In genomic region chr18:830315-830901, GRCh38 we compare ENCODE assay signal across 8 cellular contexts. TPM values are rescaled to one million over a fixed set of nuclear protein-coding genes. Genes with fewer than 3 reads are reported as not detected.
DNase-seq lines count a peak whose midpoint lies in the region; ATAC-seq and TF ChIP-seq lines count a peak whose summit lies in the region.

No MANE protein-coding gene starts in this region.

- peak overlapping the region; percentile 20; the same call in 1 of the 2 replicates for H3K4me2 ChIP-seq in GM23338

- H3K4me3 Mint-ChIP-seq in GM23338 = peak overlapping the region; percentile 1; the same call in 2 of the 3 replicates

- no peak for TF ChIP-seq RAD21 in liver (IDR thresholded peaks at IDR 0.05)

- in situ Hi-C loops in GM13977 (cut with MboI; ENCODE audit: low pct_unique_long_range_greater_than_20kb, low sequenced_read_pairs, unreplicated experiment) = loop anchor here (10.0 kb wide), 1 partner anchor 206 kb away; no protein-coding TSS in a partner anchor

- peak; percentile 46 for ATAC-seq in GM23338
- peak; percentile 81 to 87 for ATAC-seq in activated naive CD4-positive, alpha-beta T cell treated with anti-CD3 and anti-CD28 coated beads, Interleukin-2, amount 50 U/mL, for 72 hours

- 56% methylated on average over 5 of the region's 5 CpGs for WGBS in liver

- H3K27me3 Mint-ChIP-seq in GM23338 (ENCODE audit: insufficient read depth, low read depth, poor library complexity) = peaks cover 1% of the 10 kb centered on the region

- H3F3A ChIP-seq in GM23338 (replicated peaks; ENCODE audit: low read depth) = 0 out of 2 replicates have a peak, but pooled peaks cover 2% of the 10 kb centered on the region

- no peaks in the 10 kb centered on the region for H3K36me3 ChIP-seq in GM23338 (ENCODE audit: insufficient read depth)
- no peaks in the 10 kb centered on the region for H3K36me3 ChIP-seq in liver (ENCODE audit: control insufficient read depth in 4 of 4, insufficient read depth in 3 of 4, low read depth in 1 of 4, low read length in 3 of 4)

- no peaks in the 10 kb centered on the region for H4K20me1 ChIP-seq in GM23338 (replicated peaks; ENCODE audit: insufficient read depth)

- H3K9me3 ChIP-seq in liver (ENCODE audit: control insufficient read depth in 4 of 4, low read length in 3 of 4) = no peaks in the 10 kb centered on the region

- H3K4me1 ChIP-seq in GM23338 (ENCODE audit: insufficient read depth) = peaks cover 12% of the 10 kb centered on the region; the same call in 1 of the 2 replicates
- H3K4me1 ChIP-seq in liver (ENCODE audit: control insufficient read depth in 4 of 4, insufficient read depth in 4 of 4, low read length in 3 of 4) = peaks cover 0 to 20% (median 16%) of the 10 kb centered on the region in 4 donors

- H3K27me3 ChIP-seq in GM23338 (ENCODE audit: insufficient read depth) = no peaks in the 10 kb centered on the region
- H3K27me3 ChIP-seq in liver (ENCODE audit: control insufficient read depth in 4 of 4, insufficient read depth in 4 of 4, low read length in 3 of 4) = no peaks in the 10 kb centered on the region

- peak overlapping the region; percentile 33 for H3K27ac Mint-ChIP-seq in GM23338
- peak overlapping the region in 1 of 2 donors; percentile 84 for H3K27ac Mint-ChIP-seq in activated naive CD4-positive, alpha-beta T cell treated with anti-CD3 and anti-CD28 coated beads, Interleukin-2, amount 50 U/mL, for 72 hours

- peak overlapping the region in 1 of 2 donors; percentile 39 for H3K9ac ChIP-seq in liver (ENCODE audit: low read depth in 1 of 2, low read length in 2 of 2)

- H3K4me1 Mint-ChIP-seq in GM23338 = peaks cover 18% of the 10 kb centered on the region

- no peak overlapping the region for H2AFZ ChIP-seq in GM23338

- H3K9me3 Mint-ChIP-seq in GM23338 = no peaks in the 10 kb centered on the region
- no peaks in the 10 kb centered on the region for H3K9me3 Mint-ChIP-seq in activated naive CD4-positive, alpha-beta T cell treated with anti-CD3 and anti-CD28 coated beads, Interleukin-2, amount 50 U/mL, for 72 hours

- H3K36me3 Mint-ChIP-seq in GM23338 (ENCODE audit: low read depth) = no peaks in the 10 kb centered on the region
- no peaks in the 10 kb centered on the region for H3K36me3 Mint-ChIP-seq in activated naive CD4-positive, alpha-beta T cell treated with anti-CD3 and anti-CD28 coated beads, Interleukin-2, amount 50 U/mL, for 72 hours

- TF ChIP-seq CTCF in GM23338 (conservative IDR thresholded peaks at IDR 0.05; ENCODE audit: low read depth in 2 of 2) (no peak), liver (IDR thresholded peaks at IDR 0.05; ENCODE audit: low read depth, low read length, missing input control) (no peak), GM13977 (IDR thresholded peaks at IDR 0.05; ENCODE audit: extremely low read depth, insufficient read depth, missing control alignments) (no peak)

- no peaks in the 10 kb centered on the region for H3K9me2 ChIP-seq in GM23338 (ENCODE audit: insufficient read depth)

- no peak overlapping the region for H3K4me3 ChIP-seq in GM23338
- H3K4me3 ChIP-seq in liver (ENCODE audit: low read depth in 1 of 3, low read length in 3 of 3) = no peak overlapping the region

- no peaks in the 10 kb centered on the region for H3K79me2 ChIP-seq in GM23338 (replicated peaks; ENCODE audit: insufficient read depth)

- DNase-seq in NCI-H82 (lab: John Stamatoyannopoulos, UW) (peak; percentile 31), NCI-H82 treated with DMSO at 0.1 percent for 48 hours (lab: John Stamatoyannopoulos, UW; ENCODE audit: unreplicated experiment) (no peak), GM23338 (ENCODE audit: low spot score) (peak; percentile 72), M059J (ENCODE audit: low read depth) (peak; percentile 50), GM19238 (ENCODE audit: insufficient read length, low spot score) (no peak), GM13977 (ENCODE audit: low spot score) (no peak)
- DNase-seq in activated naive CD4-positive, alpha-beta T cell treated with anti-CD3 and anti-CD28 coated beads, Interleukin-2, amount 50 U/mL, for 72 hours (ENCODE audit: low spot score in 2 of 2) = no peak

- H3K27ac ChIP-seq in GM23338 (ENCODE audit: low read depth) = peak overlapping the region; percentile 46
- peak overlapping the region in 1 of 2 donors; percentile 42 for H3K27ac ChIP-seq in liver (ENCODE audit: low read depth in 1 of 2, low read length in 2 of 2)

TF ChIP-seq in GM23338, 12 proteins besides CTCF, POLR2A, EP300 and RAD21:
- no peak for TF ChIP-seq EZH2 (IDR thresholded peaks at IDR 0.05; ENCODE audit: low read depth, unreplicated experiment)
- TF ChIP-seq CREB1 (CRISPR knock-in tag; IDR thresholded peaks at IDR 0.05; ENCODE audit: low read depth) = peak; percentile 62
- no peak for TF ChIP-seq ZNF331 (CRISPR knock-in tag; IDR thresholded peaks at IDR 0.05; ENCODE audit: low read depth)

TF ChIP-seq in liver, 16 proteins besides CTCF, POLR2A, EP300 and RAD21:
- TF ChIP-seq EGR1 (IDR thresholded peaks at IDR 0.05; ENCODE audit: low read depth in 2 of 2) (no peak), REST (IDR thresholded peaks at IDR 0.05) (no peak), JUND (IDR thresholded peaks at IDR 0.05) (peak; percentile 6 to 26), HNF4A (conservative IDR thresholded peaks at IDR 0.05) (no peak), SP1 (IDR thresholded peaks at IDR 0.05) (peak; percentile 25), NR2F2 (IDR thresholded peaks at IDR 0.05) (peak; percentile 82), MAX (IDR thresholded peaks at IDR 0.05) (peak; percentile 37), TAF1 (conservative IDR thresholded peaks at IDR 0.05) (no peak), RXRA (IDR thresholded peaks at IDR 0.05) (no peak)

RNA-seq across cellular contexts. Expression of gene YES1, which starts 18.4 kb away (rescaled TPM):
- 327 and 340 TPM in 2 replicates for total RNA-seq in GM23338 (2014; rRNA removed; shearing (Covaris generic))
- polyA plus RNA-seq in GM23338 (2016; fragmentation: Nextera tagmentation; extraction: Ambion mirVana) (25.4 and 27.3 TPM in 2 replicates), liver (10 to 100 TPM; 12.5 to 17.9 TPM)
- 127 and 160 TPM in 2 replicates for total RNA-seq in M059J (2014; rRNA removed; shearing (Covaris generic))
- total RNA-seq in activated naive CD4-positive, alpha-beta T cell treated with anti-CD3 and anti-CD28 coated beads, Interleukin-2, amount 50 U/mL, for 72 hours = 10 to 100 TPM in 1 of 2 donors, 1 to 10 TPM in 1; 8.8 to 13.9 TPM
- 10 to 100 TPM; 26.0 to 57.6 TPM for total RNA-seq in liver

Comparison
In these comparisons a context has a peak if more than half of its experiments do, and no peak if none do; other contexts are left out.
1. DNase-seq: peak in NCI-H82 (single experiment), GM23338 (single experiment) and M059J (single experiment); none in NCI-H82 treated with DMSO at 0.1 percent for 48 hours (single experiment), activated naive CD4-positive, alpha-beta T cell treated with anti-CD3 and anti-CD28 coated beads, Interleukin-2, amount 50 U/mL, for 72 hours (0 of 2), GM19238 (single experiment) and GM13977 (single experiment).